ENCODE assay signal across 8 cellular contexts in genomic region chr17:7136266-7136877, GRCh38. TPM values are rescaled to one million over a fixed set of nuclear protein-coding genes. Genes with fewer than 3 reads are reported as not detected.
DNase-seq lines count a peak whose midpoint lies in the region; ATAC-seq and TF ChIP-seq lines count a peak whose summit lies in the region.

No MANE protein-coding gene starts in this region.

- no peaks in the 10 kb centered on the region for H3K36me3 ChIP-seq in DOHH2 (ENCODE audit: control insufficient read depth, low read length)

- DNase-seq in MV-4-11 (lab: John Stamatoyannopoulos, UW), result peak; percentile 80
- peak; percentile 43 to 85 (median 72) for DNase-seq in T-cell
- peak; percentile 57 for DNase-seq in amniotic stem cell (lab: John Stamatoyannopoulos, UW)
- DNase-seq in right cardiac atrium, result peak; percentile 76 to 93 (median 88)
- peak; percentile 18 for DNase-seq in skeletal muscle cell (ENCODE audit: low read depth)

- no peaks in the 10 kb centered on the region for H3K9me3 ChIP-seq in DOHH2 (ENCODE audit: control insufficient read depth, insufficient read depth, low read length)
- no peaks in the 10 kb centered on the region for H3K9me3 ChIP-seq in right cardiac atrium (ENCODE audit: control insufficient read depth, low read length)

- no peaks in the 10 kb centered on the region for H4K20me1 ChIP-seq in DOHH2 (ENCODE audit: control insufficient read depth, insufficient read depth, low read depth, low read length)

- no peaks in the 10 kb centered on the region for H3K36me3 Mint-ChIP-seq in T-cell

- ATAC-seq in T-cell (replicated peaks in 1 of 4) (peak in 2 of 4 experiments; percentile 39 to 46), right cardiac atrium (no peak), GM21447 (IDR thresholded peaks at IDR 0.05; ENCODE audit: unreplicated experiment) (no peak), GM19397 (IDR thresholded peaks at IDR 0.05; ENCODE audit: unreplicated experiment) (no peak)

- H3K27me3 Mint-ChIP-seq in T-cell, result peaks cover 0 to 10% of the 10 kb centered on the region in 2 donors

- H3K27ac ChIP-seq in DOHH2 (ENCODE audit: low read depth, low read length) (no peak overlapping the region), right cardiac atrium (ENCODE audit: low read length) (no peak overlapping the region)

- H3K9me2 ChIP-seq in DOHH2 (replicated peaks; ENCODE audit: control insufficient read depth, low read length), result no peaks in the 10 kb centered on the region

- intact Hi-C loops in right cardiac atrium (cut with DNase I), result loop anchor here (2.0 to 10.0 kb wide), 5 partner anchors 84 to 224 kb away; no protein-coding TSS in a partner anchor

- TF ChIP-seq CTCF in DOHH2 (IDR thresholded peaks at IDR 0.05; ENCODE audit: low read depth, low read length, poor library complexity, severe bottlenecking), result peak; percentile 94

- peaks cover 6% of the 10 kb centered on the region; the same call in 1 of the 2 replicates for H3F3A ChIP-seq in DOHH2 (ENCODE audit: control insufficient read depth, insufficient read depth)

- CTCF ChIA-PET in T-cell (lab: Charles Lee), result interaction anchor here (0.6 to 3.1 kb wide), 12 partner anchors 16 to 701 kb away, joined by 3 to 42 read pairs (median 4); partner anchors contain the start of gene SLC16A13 (in 1 of the 2)

- no peaks in the 10 kb centered on the region for H3K9me3 Mint-ChIP-seq in T-cell

- no peaks in the 10 kb centered on the region for H3K79me2 ChIP-seq in DOHH2 (ENCODE audit: control insufficient read depth, low read length)

- peaks cover 21% of the 10 kb centered on the region for H3K4me1 ChIP-seq in DOHH2 (ENCODE audit: control insufficient read depth, low read length)
- H3K4me1 ChIP-seq in right cardiac atrium (ENCODE audit: control insufficient read depth, insufficient read depth, low read length), result no peaks in the 10 kb centered on the region

- no peak overlapping the region for H3K4me2 ChIP-seq in DOHH2 (ENCODE audit: low read length)

- H3K27me3 ChIP-seq in DOHH2 (ENCODE audit: control insufficient read depth, low read length), result 0 out of 2 replicates have a peak, but pooled peaks cover 5% of the 10 kb centered on the region
- no peaks in the 10 kb centered on the region for H3K27me3 ChIP-seq in right cardiac atrium (ENCODE audit: control insufficient read depth, insufficient read depth)

- H3K27ac Mint-ChIP-seq in T-cell, result peak overlapping the region in 1 of 2 donors; percentile 49

- H3K4me1 Mint-ChIP-seq in T-cell, result peaks cover 21 to 24% (median 21%) of the 10 kb centered on the region in 3 donors

- POLR2A ChIA-PET in T-cell (lab: Charles Lee), result interaction anchor here in 1 of 2 donors (0.6 kb wide), 1 partner anchor 63 kb away, joined by 17 read pairs; no protein-coding TSS in a partner anchor

- WGBS in right cardiac atrium, result 25% methylated on average over 9 of the region's 9 CpGs

- no peak overlapping the region for H3K4me3 Mint-ChIP-seq in T-cell

- H3K4me3 ChIP-seq in DOHH2 (ENCODE audit: low read length) (no peak overlapping the region), right cardiac atrium (ENCODE audit: low read length) (no peak overlapping the region), skeletal muscle cell (ENCODE audit: low read depth, low read length) (no peak overlapping the region)

RNA-seq across cellular contexts. Expression of gene ASGR2, which starts 21.8 kb away (rescaled TPM):
- total RNA-seq in T-cell (under 1 TPM in 4 of 5 donors, not detected in 1; 0.25 to 0.55 (median 0.47) TPM), right cardiac atrium (under 1 TPM in 3 of 4 donors, not detected in 1; 0.21 to 0.64 (median 0.29) TPM)
- 0.14 TPM for polyA plus RNA-seq in right cardiac atrium

RNA-seq across cellular contexts. Expression of gene ASGR1, which starts 42.8 kb away (rescaled TPM):
- total RNA-seq in T-cell (1 to 10 TPM in 2 of 5 donors, under 1 TPM in 3; 0.60 to 1.8 (median 0.82) TPM), right cardiac atrium (under 1 TPM; 0.35 to 0.86 (median 0.63) TPM)
- polyA plus RNA-seq in right cardiac atrium, result 0.57 TPM

RNA-seq across cellular contexts. Expression of gene CLEC10A, which starts 56.3 kb away (rescaled TPM):
- total RNA-seq in T-cell (not detected), right cardiac atrium (1 to 10 TPM; 5.2 to 9.5 (median 7.6) TPM)
- polyA plus RNA-seq in right cardiac atrium, result 1.6 TPM

Comparison
In these comparisons a context has a peak if more than half of its experiments do, and no peak if none do; other contexts are left out.
1. DNase-seq: peak in every context shown above with its lines; median percentile 88 in right cardiac atrium; 80 in MV-4-11; 72 in T-cell; 57 in amniotic stem cell; 18 in skeletal muscle cell.
2. RNA of gene CLEC10A, which starts 56.3 kb away (total RNA-seq): 5.2 to 9.5 TPM in right cardiac atrium; not detected in T-cell; every median in the first group is over 4 times any median in the second.